1 cellular context compared by ENCODE assay signal in genomic region chr9:128885376-128885775, GRCh38.
TF ChIP-seq lines count a peak whose summit lies in the region.

No MANE protein-coding gene starts in this region.

TF ChIP-seq in HepG2, 621 proteins besides CTCF, POLR2A, EP300 and RAD21:
- TF ChIP-seq ZFP1 (CRISPR knock-in tag; IDR thresholded peaks at IDR 0.05) (no peak), HNRNPUL1 (IDR thresholded peaks at IDR 0.05; ENCODE audit: low read depth, low read length) (no peak), KLF13 (CRISPR knock-in tag; IDR thresholded peaks at IDR 0.05) (no peak), PHF20 (CRISPR knock-in tag; IDR thresholded peaks at IDR 0.05) (no peak), ZNF691 (CRISPR knock-in tag; IDR thresholded peaks at IDR 0.05; ENCODE audit: borderline replicate concordance, low read depth) (no peak), ZNF460 (CRISPR knock-in tag; IDR thresholded peaks at IDR 0.05; ENCODE audit: borderline replicate concordance) (no peak), SUZ12 (IDR thresholded peaks at IDR 0.05; ENCODE audit: low read depth, low read length) (no peak), ZNF33A (CRISPR knock-in tag; IDR thresholded peaks at IDR 0.05; ENCODE audit: borderline replicate concordance) (no peak), ZFAT (CRISPR knock-in tag; conservative IDR thresholded peaks at IDR 0.05) (no peak), ZBTB34 (CRISPR knock-in tag; IDR thresholded peaks at IDR 0.05) (no peak), MYC (CRISPR knock-in tag; IDR thresholded peaks at IDR 0.05; ENCODE audit: borderline replicate concordance) (no peak), REPIN1 (CRISPR knock-in tag; IDR thresholded peaks at IDR 0.05; ENCODE audit: borderline replicate concordance, low read depth) (no peak), RORA (CRISPR knock-in tag; IDR thresholded peaks at IDR 0.05) (no peak)
